ENCODE assay signal across 8 cellular contexts in genomic region chr1:235160965-235161684, GRCh38. TPM values are rescaled to one million over a fixed set of nuclear protein-coding genes. Genes with fewer than 3 reads are reported as not detected.
DNase-seq lines count a peak whose midpoint lies in the region; ATAC-seq and TF ChIP-seq lines count a peak whose summit lies in the region.

A gene with protein sequence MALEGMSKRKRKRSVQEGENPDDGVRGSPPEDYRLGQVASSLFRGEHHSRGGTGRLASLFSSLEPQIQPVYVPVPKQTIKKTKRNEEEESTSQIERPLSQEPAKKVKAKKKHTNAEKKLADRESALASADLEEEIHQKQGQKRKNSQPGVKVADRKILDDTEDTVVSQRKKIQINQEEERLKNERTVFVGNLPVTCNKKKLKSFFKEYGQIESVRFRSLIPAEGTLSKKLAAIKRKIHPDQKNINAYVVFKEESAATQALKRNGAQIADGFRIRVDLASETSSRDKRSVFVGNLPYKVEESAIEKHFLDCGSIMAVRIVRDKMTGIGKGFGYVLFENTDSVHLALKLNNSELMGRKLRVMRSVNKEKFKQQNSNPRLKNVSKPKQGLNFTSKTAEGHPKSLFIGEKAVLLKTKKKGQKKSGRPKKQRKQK (minus strand): TSS chr1:235161250. CDS start chr1:235161226, 24 bp downstream.

- intact Hi-C loops in head of caudate nucleus (cut with DNase I): no loop called here

- ATAC-seq in HG02678 (IDR thresholded peaks at IDR 0.05; ENCODE audit: unreplicated experiment): peak; percentile 95
- peak; percentile 90 for ATAC-seq in thoracic aorta (ENCODE audit: insufficient number of reproducible peaks, low FRiP score, low read depth)

- H3K9ac ChIP-seq in SU-DHL-6 (ENCODE audit: low read length): peak within 1 kb of the TSS; percentile 82

- peak; percentile 33 for TF ChIP-seq CTCF in GM12873 (IDR thresholded peaks at IDR 0.05; ENCODE audit: insufficient read depth, low read depth, low read length, missing control alignments)
- no peak for TF ChIP-seq CTCF in SU-DHL-6 (IDR thresholded peaks at IDR 0.05; ENCODE audit: insufficient read depth, low read length, poor library complexity, severe bottlenecking)
- no peak for TF ChIP-seq CTCF in osteocyte (IDR thresholded peaks at IDR 0.05)
- peak; percentile 38 for TF ChIP-seq CTCF in thoracic aorta (IDR thresholded peaks at IDR 0.05)

- H3K27ac ChIP-seq in SU-DHL-6 (ENCODE audit: low read depth, low read length) (peak within 1 kb of the TSS; percentile 49), thoracic aorta (peak within 1 kb of the TSS; percentile 83 to 90)

- H2AFZ ChIP-seq in SU-DHL-6 (ENCODE audit: low read depth, low read length, severe bottlenecking): peak within 1 kb of the TSS; percentile 76

- H3K27ac Mint-ChIP-seq in activated naive CD8-positive, alpha-beta T cell treated with anti-CD3 and anti-CD28 coated beads for 36 hours: peak within 1 kb of the TSS; percentile 99
- peak within 1 kb of the TSS; percentile 99 for H3K27ac Mint-ChIP-seq in osteocyte (ENCODE audit: unreplicated experiment)

- peak within 1 kb of the TSS; percentile 99 for H3K4me3 Mint-ChIP-seq in activated naive CD8-positive, alpha-beta T cell treated with anti-CD3 and anti-CD28 coated beads for 36 hours
- H3K4me3 Mint-ChIP-seq in osteocyte (ENCODE audit: unreplicated experiment): peak within 1 kb of the TSS; percentile 98

- H3K4me3 ChIP-seq in SU-DHL-6 (ENCODE audit: insufficient read depth, low read length, poor library complexity, severe bottlenecking) (peak within 1 kb of the TSS; percentile 86), thoracic aorta (peak within 1 kb of the TSS; percentile 79)

- H3K4me2 ChIP-seq in SU-DHL-6 (ENCODE audit: low read depth, low read length, poor library complexity, severe bottlenecking): peak within 1 kb of the TSS; percentile 91

- no peaks in the 10 kb centered on the region; the same call in 1 of the 2 replicates for H4K20me1 ChIP-seq in SU-DHL-6 (ENCODE audit: low read depth, low read length)

- H3K4me1 Mint-ChIP-seq in activated naive CD8-positive, alpha-beta T cell treated with anti-CD3 and anti-CD28 coated beads for 36 hours: peaks cover 10% of the 10 kb centered on the region
- H3K4me1 Mint-ChIP-seq in osteocyte (ENCODE audit: unreplicated experiment): peaks cover 18% of the 10 kb centered on the region

- peaks cover 8% of the 10 kb centered on the region; the same call in 1 of the 2 replicates for H3K36me3 ChIP-seq in SU-DHL-6 (ENCODE audit: low read length)
- H3K36me3 ChIP-seq in thoracic aorta: peaks cover 9% of the 10 kb centered on the region

- DNase-seq in NCI-H128 (lab: John Stamatoyannopoulos, UW; ENCODE audit: unreplicated experiment): peak; percentile 76
- peak; percentile 95 for DNase-seq in activated naive CD8-positive, alpha-beta T cell treated with anti-CD3 and anti-CD28 coated beads for 36 hours
- DNase-seq in head of caudate nucleus: peak; percentile 80 to 96 (median 92)
- DNase-seq in osteocyte (ENCODE audit: extremely low spot score, unreplicated experiment): peak; percentile 97
- DNase-seq in thoracic aorta (ENCODE audit: low spot score): peak; percentile 65

- H3F3A ChIP-seq in SU-DHL-6 (ENCODE audit: insufficient read depth): peaks cover 6% of the 10 kb centered on the region; the same call in 1 of the 2 replicates

- no peaks in the 10 kb centered on the region for H3K27me3 Mint-ChIP-seq in activated naive CD8-positive, alpha-beta T cell treated with anti-CD3 and anti-CD28 coated beads for 36 hours
- no peaks in the 10 kb centered on the region for H3K27me3 Mint-ChIP-seq in osteocyte (ENCODE audit: unreplicated experiment)

- H3K9me3 ChIP-seq in SU-DHL-6 (ENCODE audit: insufficient read depth, low read length): no peaks in the 10 kb centered on the region
- H3K9me3 ChIP-seq in thoracic aorta: no peaks in the 10 kb centered on the region

- H3K4me1 ChIP-seq in thoracic aorta (ENCODE audit: control insufficient read depth in 1 of 2, low read depth in 2 of 2): peaks cover 12 to 46% of the 10 kb centered on the region in 2 donors

- H3K9me2 ChIP-seq in SU-DHL-6 (replicated peaks; ENCODE audit: insufficient read depth, low read length): no peaks in the 10 kb centered on the region

- H3K9me3 Mint-ChIP-seq in activated naive CD8-positive, alpha-beta T cell treated with anti-CD3 and anti-CD28 coated beads for 36 hours: peaks cover 3% of the 10 kb centered on the region
- no peaks in the 10 kb centered on the region for H3K9me3 Mint-ChIP-seq in osteocyte (ENCODE audit: unreplicated experiment)

- peaks cover 23% of the 10 kb centered on the region for H3K36me3 Mint-ChIP-seq in activated naive CD8-positive, alpha-beta T cell treated with anti-CD3 and anti-CD28 coated beads for 36 hours
- H3K36me3 Mint-ChIP-seq in osteocyte (ENCODE audit: unreplicated experiment): peaks cover 2% of the 10 kb centered on the region

- no peaks in the 10 kb centered on the region for H3K27me3 ChIP-seq in SU-DHL-6 (ENCODE audit: low read length)
- no peaks in the 10 kb centered on the region for H3K27me3 ChIP-seq in thoracic aorta (replicated peaks; ENCODE audit: insufficient read depth)

- peaks cover 41% of the 10 kb centered on the region for H3K79me2 ChIP-seq in SU-DHL-6 (ENCODE audit: insufficient read depth, low read length)

RNA-seq across cellular contexts. Expression of the gene that starts here (rescaled TPM):
- 100 to 1,000 TPM; 143 to 156 TPM for total RNA-seq in activated naive CD8-positive, alpha-beta T cell treated with anti-CD3 and anti-CD28 coated beads for 36 hours
- total RNA-seq in osteocyte (66.9 and 75.0 TPM in 2 replicates), thoracic aorta (10 to 100 TPM; 37.0 to 59.8 TPM)

Comparison
In these comparisons a context has a peak if more than half of its experiments do, and no peak if none do; other contexts are left out.
1. Peak in every context shown above with its lines: DNase-seq, ATAC-seq, H3K4me3 ChIP-seq and H3K27ac ChIP-seq.
2. CTCF ChIP-seq: peak in GM12873 (single experiment) and thoracic aorta (single experiment); none in SU-DHL-6 (single experiment) and osteocyte (single experiment).